Comparison of ENCODE assay signal across 9 cellular contexts in genomic region chr13:75511226-75511625, GRCh38.
"Had no signal": no experiment of that assay in that cellular context is flagged by ENCODE, and none has a peak within 500 bp of the region (broad histone marks: within the 10 kb centered on the region; RNA-seq: fewer than 3 reads in every experiment).

No MANE protein-coding gene starts in this region.

- ATAC-seq: GM23338, HCT116, HepG2 had no signal

- H3K4me1 ChIP-seq: HAP-1 had no signal

- H3K9ac ChIP-seq: KMS-11 had no signal

- H3K4me3 Mint-ChIP-seq: GM23338, HFFc6, IgD-negative memory B cell had no signal

- H3K27me3 Mint-ChIP-seq: IgD-negative memory B cell had no signal

- H3K36me3 ChIP-seq: HAP-1 had no signal

- H3K9me3 Mint-ChIP-seq: GM23338, HFFc6 had no signal

- H3K4me2 ChIP-seq: GM23338, KMS-11 had no signal

- DNase-seq: HFFc6, KBM-7 had no signal

- H3K27ac ChIP-seq: HL-60, KMS-11 had no signal

- H3K4me1 Mint-ChIP-seq: GM23338 had no signal

- H3K4me3 ChIP-seq: GM23338, HAP-1 had no signal

- H3K9me3 ChIP-seq: HAP-1 had no signal

- H3K27ac Mint-ChIP-seq: GM23338, HFFc6, IgD-negative memory B cell had no signal

- H2AFZ ChIP-seq: GM23338 had no signal
